Comparison of ENCODE assay signal across 11 cellular contexts in genomic region chr2:39511786-39512433, GRCh38.
A peak's percentile ranks its signal among the peaks of the same experiment; 100 is the strongest.
DNase-seq lines count a peak whose midpoint lies in the region; ATAC-seq, FAIRE-seq and TF ChIP-seq lines count a peak whose summit lies in the region.
"Had no signal": no experiment of that assay in that cellular context is flagged by ENCODE, and none has a peak within 500 bp of the region (broad histone marks: within the 10 kb centered on the region; RNA-seq: fewer than 3 reads in every experiment).

No MANE protein-coding gene starts in this region.

- H3K27ac ChIP-seq in AG04450 (ENCODE audit: low read depth, low read length) (peak overlapping the region; percentile 3), fibroblast of lung (ENCODE audit: insufficient read depth, low read length) (peak overlapping the region; percentile 71)
- H3K27ac ChIP-seq: neutrophil had no signal

- no peak overlapping the region for H3K4me3 ChIP-seq in AG04450 (ENCODE audit: low read depth, low read length)
- H3K4me3 ChIP-seq in fibroblast of lung (replicated peaks in 1 of 4; ENCODE audit: control extremely low read depth in 1 of 4, insufficient read depth in 1 of 4, low read depth in 3 of 4, low read length in 4 of 4): no peak overlapping the region

- TF ChIP-seq POLR2A in H54 (IDR thresholded peaks at IDR 0.05; ENCODE audit: low read depth, low read length): no peak

- H3K9me3 ChIP-seq in AG04450 (ENCODE audit: control insufficient read depth, insufficient read depth, low read length): no peaks in the 10 kb centered on the region
- H3K9me3 ChIP-seq in fibroblast of lung (ENCODE audit: control insufficient read depth, insufficient read depth, low read depth, low read length): no peaks in the 10 kb centered on the region
- H3K9me3 ChIP-seq: neutrophil had no signal

- POLR2A ChIA-PET in AG04450 (lab: Yijun Ruan, JAX): interaction anchor here (1.3 to 1.4 kb wide), 2 partner anchors 74 to 184 kb away, joined by 3 to 5 read pairs; no protein-coding TSS in a partner anchor

- peak overlapping the region; percentile 26 for H3K4me2 ChIP-seq in fibroblast of lung (ENCODE audit: extremely low read depth, insufficient read depth, low read length)

- ATAC-seq in omental fat pad (ENCODE audit: low FRiP score): peak; percentile 7
- ATAC-seq in GM18858 (IDR thresholded peaks at IDR 0.05; ENCODE audit: unreplicated experiment): no peak
- no peak for ATAC-seq in HG03108 (IDR thresholded peaks at IDR 0.05; ENCODE audit: unreplicated experiment)

- no peaks in the 10 kb centered on the region for H3K79me2 ChIP-seq in fibroblast of lung (ENCODE audit: control insufficient read depth, insufficient read depth, low read length)

- H3K27me3 ChIP-seq in AG04450 (ENCODE audit: control insufficient read depth, insufficient read depth, low read length): no peaks in the 10 kb centered on the region
- H3K27me3 ChIP-seq in fibroblast of lung (ENCODE audit: control insufficient read depth, insufficient read depth, low read length): no peaks in the 10 kb centered on the region
- H3K27me3 ChIP-seq: neutrophil had no signal

- FAIRE-seq in H54 (lab: Jason Lieb, UNC): no peak

- no peak overlapping the region for H2AFZ ChIP-seq in fibroblast of lung (ENCODE audit: low read length)

- H3K9ac ChIP-seq in fibroblast of lung (ENCODE audit: insufficient read depth, low read length): no peak overlapping the region

- no peaks in the 10 kb centered on the region for H3K36me3 ChIP-seq in fibroblast of lung (ENCODE audit: control insufficient read depth, insufficient read depth, low read length)
- H3K36me3 ChIP-seq: neutrophil had no signal

- H4K20me1 ChIP-seq in fibroblast of lung (ENCODE audit: control insufficient read depth, extremely low read depth, insufficient read depth, low read length): no peaks in the 10 kb centered on the region

- DNase-seq in AG04450 (ENCODE audit: low read depth, low spot score) (no peak), OCI-M1 (lab: John Stamatoyannopoulos, UW) (peak; percentile 81), fibroblast of lung (ENCODE audit: low read depth in 2 of 2) (peak in 1 of 2 donors; percentile 48), omental fat pad (ENCODE audit: low spot score) (no peak), H54 (ENCODE audit: insufficient read length, low spot score) (no peak), globus pallidus (ENCODE audit: low spot score) (no peak)
- DNase-seq: activated effector memory CD4-positive, alpha-beta T cell treated with Interleukin-2 at 50 U/mL for 16 hours; NCI-H1105 treated with DMSO at 0.1 percent for 48 hours had no signal

- H3K4me1 ChIP-seq in fibroblast of lung (ENCODE audit: control insufficient read depth, extremely low read depth, insufficient read depth, low read length): peaks cover 53% of the 10 kb centered on the region

- TF ChIP-seq CTCF in AG04450 (IDR thresholded peaks at IDR 0.05; ENCODE audit: low read depth, low read length): no peak
- no peak for TF ChIP-seq CTCF in fibroblast of lung (conservative IDR thresholded peaks at IDR 0.05 in 1 of 2, IDR thresholded peaks at IDR 0.05 in 1 of 2; ENCODE audit: low read depth in 1 of 2, low read length in 2 of 2)
- TF ChIP-seq CTCF in omental fat pad (IDR thresholded peaks at IDR 0.05): no peak

- CTCF ChIA-PET in AG04450 (lab: Charles Lee): interaction anchor here (1.2 to 1.4 kb wide), 3 partner anchors 82 to 185 kb away, joined by 3 to 6 read pairs (median 3); no protein-coding TSS in a partner anchor
